ENCODE assay signal across 5 cellular contexts in genomic region chr16:54099627-54100026, GRCh38.
"Had no signal": no experiment of that assay in that cellular context is flagged by ENCODE, and none has a peak within 500 bp of the region (broad histone marks: within the 10 kb centered on the region; RNA-seq: fewer than 3 reads in every experiment).

No MANE protein-coding gene starts in this region.

- DNase-seq: GM23248, GOT3, H7, HFFc6, IMR-90 had no signal
